In the genomic region with DNA sequence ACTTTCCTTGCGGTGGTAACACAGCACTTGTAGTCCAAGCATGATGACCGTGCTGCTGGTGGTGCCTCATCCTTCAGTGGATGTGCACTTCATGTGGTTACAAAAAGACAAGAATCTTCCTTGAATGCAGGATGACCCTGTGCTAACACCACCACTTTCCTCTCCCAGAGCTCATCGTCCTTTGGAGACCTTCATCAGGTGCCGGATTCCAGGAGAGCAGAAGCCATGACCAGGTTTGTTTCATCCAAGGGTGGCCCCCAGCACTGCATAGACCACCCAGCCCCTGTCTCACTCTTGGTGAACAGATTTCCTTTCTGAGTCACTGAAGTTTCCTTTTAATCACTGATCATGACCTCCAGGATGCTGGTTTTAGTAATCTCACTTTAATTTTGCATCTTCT, we compare ENCODE assay signal across 27 cellular contexts.
"Had no signal": no experiment of that assay in that cellular context is flagged by ENCODE, and none has a peak within 500 bp of the region (broad histone marks: within the 10 kb centered on the region; RNA-seq: fewer than 3 reads in every experiment).

No MANE protein-coding gene starts in this region.

- FAIRE-seq: pancreas, small intestine had no signal

- DNase-seq: naive thymus-derived CD8-positive, alpha-beta T cell; nephron progenitor cell; nucleus accumbens; pancreas; retina; right lobe of liver; sigmoid colon; small intestine; stimulated activated CD4-positive, alpha-beta T cell treated with anti-CD3 and anti-CD28 coated beads, Interleukin-15, amount 100 ng/mL, for 24 hours; stimulated activated CD4-positive, alpha-beta T cell treated with anti-CD3 and anti-CD28 coated beads, Interleukin-2, amount 100 ng/mL, for 24 hours; stimulated activated CD4-positive, alpha-beta T cell treated with anti-CD3 and anti-CD28 coated beads, Interleukin-2, amount 100 ng/mL, for 48 hours; stimulated activated CD4-positive, alpha-beta T cell treated with anti-CD3 and anti-CD28 coated beads, Interleukin-4, amount 100 ng/mL, for 24 hours; stimulated activated naive CD4-positive, alpha-beta T cell; stimulated activated naive CD8-positive, alpha-beta T cell treated with anti-CD3 and anti-CD28 coated beads, Interleukin-15, amount 100 ng/mL, for 72 hours; stimulated activated naive CD8-positive, alpha-beta T cell treated with anti-CD3 and anti-CD28 coated beads, Interleukin-15, Interleukin-2, amounts not matched to agents 100 U/mL and 50 U/mL, for 24 hours; substantia nigra; testis; tibial artery; transverse colon; upper lobe of right lung; uterus had no signal

- H3K9me3 ChIP-seq: neutrophil, pancreas, prostate gland, right atrium auricular region, right lobe of liver, sigmoid colon, suprapubic skin, testis, tibial artery, transverse colon, upper lobe of right lung, uterus had no signal

- H3K4me1 ChIP-seq: pancreas, prostate gland, right atrium auricular region, right lobe of liver, sigmoid colon, suprapubic skin, testis, tibial artery, transverse colon, upper lobe of right lung, uterus had no signal

- H3K27ac ChIP-seq: neutrophil, pancreas, prostate gland, right atrium auricular region, right lobe of liver, sigmoid colon, suprapubic skin, testis, tibial artery, transverse colon, upper lobe of right lung, uterus had no signal

- H3K4me3 ChIP-seq: pancreas, prostate gland, right atrium auricular region, right lobe of liver, sigmoid colon, suprapubic skin, testis, tibial artery, transverse colon, upper lobe of right lung, uterus had no signal

- H3K27me3 ChIP-seq: neutrophil, pancreas, right atrium auricular region, right lobe of liver, sigmoid colon, suprapubic skin, testis, tibial artery, transverse colon, upper lobe of right lung, uterus had no signal

- H3K36me3 ChIP-seq: neutrophil, pancreas, prostate gland, right atrium auricular region, right lobe of liver, sigmoid colon, suprapubic skin, tibial artery, transverse colon, upper lobe of right lung, uterus had no signal

- ATAC-seq: naive thymus-derived CD8-positive, alpha-beta T cell; natural killer cell treated with Interleukin-12 subunit alpha and Interleukin-12 subunit beta and Interleukin-15 and Interleukin-18, amount 100 ng/mL, for 72 hours; pancreas; right lobe of liver; stimulated activated effector memory CD8-positive, alpha-beta T cell treated with anti-CD3 and anti-CD28 coated beads, Interleukin-12 subunit alpha, Interleukin-12 subunit beta, amount 100 ng/mL, for 72 hours; stimulated activated naive CD8-positive, alpha-beta T cell treated with anti-CD3 and anti-CD28 coated beads, Interleukin-15, amount 100 ng/mL, for 72 hours; stimulated activated naive CD8-positive, alpha-beta T cell treated with anti-CD3 and anti-CD28 coated beads, Interleukin-15, Interleukin-2, amounts not matched to agents 100 U/mL and 50 U/mL, for 24 hours; upper lobe of right lung had no signal
